8 cellular contexts compared by ENCODE assay signal in the genomic region with DNA sequence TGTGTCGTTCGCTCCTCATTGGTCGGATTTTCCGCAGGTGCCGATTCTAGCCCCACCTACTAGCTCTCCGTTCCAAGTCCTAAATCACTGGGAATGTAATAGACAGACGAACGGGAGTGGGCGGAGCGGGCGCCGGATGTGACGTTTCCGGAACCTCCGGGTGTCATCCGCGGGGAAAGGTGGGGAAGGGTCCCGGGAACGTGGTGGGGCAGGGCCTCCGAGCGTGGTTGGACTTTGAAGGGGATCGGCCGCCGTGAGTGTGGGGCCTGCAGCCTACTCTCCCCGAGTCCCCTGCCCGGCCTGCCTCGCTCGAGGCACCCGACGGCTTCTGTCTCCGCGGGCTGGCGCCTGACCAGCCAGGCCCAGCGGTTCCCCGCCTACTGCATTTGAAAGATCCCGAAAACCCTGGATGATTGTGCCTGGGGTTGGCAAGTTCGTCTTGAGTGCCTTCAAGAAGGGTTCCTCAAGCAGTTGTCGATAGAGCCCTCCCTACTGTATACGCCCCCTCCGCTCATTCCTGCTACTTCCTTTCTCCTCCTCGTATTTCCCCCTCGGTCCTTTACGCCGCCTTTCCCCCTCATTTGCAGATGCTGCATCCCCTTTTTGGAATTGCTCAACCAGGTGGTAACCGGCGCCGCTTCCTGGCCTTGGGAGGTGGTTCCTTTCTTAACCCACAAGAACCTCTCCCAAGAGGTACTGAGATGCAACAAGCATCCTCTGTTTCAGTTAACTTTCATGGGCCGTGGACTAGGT. TPM values are rescaled to one million over a fixed set of nuclear protein-coding genes. Genes with fewer than 3 reads are reported as not detected.
DNase-seq lines count a peak whose midpoint lies in the region; ATAC-seq and TF ChIP-seq lines count a peak whose summit lies in the region.

TSS of gene STAMBP (plus strand) at position 144 of the 753 bp plus-strand sequence. CDS start 1,896 bp downstream, outside the sequence.

- peaks cover 58% of the 10 kb centered on the region for H3K79me2 ChIP-seq in Karpas-422 (ENCODE audit: low read length)

- H3K4me3 ChIP-seq in Karpas-422 (ENCODE audit: low read length) (peak within 1 kb of the TSS; percentile 77), esophagus muscularis mucosa (peak within 1 kb of the TSS; percentile 69 to 87 (median 82)), muscle layer of duodenum (ENCODE audit: low read depth in 1 of 2, low read length in 2 of 2) (peak within 1 kb of the TSS; percentile 68 to 92)

- H3K4me1 ChIP-seq in Karpas-422 (ENCODE audit: low read length) (peaks cover 36% of the 10 kb centered on the region), esophagus muscularis mucosa (peaks cover 9 to 64% (median 59%) of the 10 kb centered on the region in 4 donors), muscle layer of duodenum (ENCODE audit: control insufficient read depth in 1 of 2, insufficient read depth in 2 of 2, low read length in 2 of 2) (peaks cover 16 to 17% of the 10 kb centered on the region in 2 donors)

- H3K27me3 ChIP-seq in Karpas-422 (ENCODE audit: low read length) (no peaks in the 10 kb centered on the region), esophagus muscularis mucosa (no peaks in the 10 kb centered on the region), muscle layer of duodenum (ENCODE audit: low read depth, low read length) (no peaks in the 10 kb centered on the region)

- peak; percentile 76 for TF ChIP-seq POLR2A in esophagus muscularis mucosa (IDR thresholded peaks at IDR 0.05; ENCODE audit: low read depth)

- H3K27ac ChIP-seq in Karpas-422 (ENCODE audit: low read length) (peak within 1 kb of the TSS; percentile 63), esophagus muscularis mucosa (replicated peaks in 1 of 4) (peak within 1 kb of the TSS; percentile 93 to 98 (median 96)), muscle layer of duodenum (ENCODE audit: low read length) (peak within 1 kb of the TSS; percentile 95)

- no peak for TF ChIP-seq CTCF in esophagus muscularis mucosa (IDR thresholded peaks at IDR 0.05)

- H2AFZ ChIP-seq in Karpas-422 (ENCODE audit: low read length) = peak within 1 kb of the TSS; percentile 82

- H3K36me3 ChIP-seq in Karpas-422 (ENCODE audit: insufficient read depth, low read length) (peaks cover 29% of the 10 kb centered on the region), esophagus muscularis mucosa (peaks cover 0 to 23% (median 10%) of the 10 kb centered on the region in 4 donors), muscle layer of duodenum (ENCODE audit: control insufficient read depth in 1 of 2, insufficient read depth in 2 of 2, low read length in 2 of 2) (peaks cover 10 to 11% of the 10 kb centered on the region in 2 donors)

- intact Hi-C loops in esophagus muscularis mucosa (cut with DNase I) = loop anchor here (10.0 kb wide), 4 partner anchors 96 to 506 kb away; partner anchors contain the start of genes BOLA3, DGUOK and TET3

- peak; percentile 76 for ATAC-seq in GM21825 (IDR thresholded peaks at IDR 0.05; ENCODE audit: unreplicated experiment)

- H3K9me3 ChIP-seq in Karpas-422 (ENCODE audit: low read length) (no peaks in the 10 kb centered on the region), esophagus muscularis mucosa (no peaks in the 10 kb centered on the region), muscle layer of duodenum (ENCODE audit: control insufficient read depth in 1 of 2, low read length in 2 of 2) (no peaks in the 10 kb centered on the region)

- TF ChIP-seq EP300 in esophagus muscularis mucosa (IDR thresholded peaks at IDR 0.05) = no peak

- no peaks in the 10 kb centered on the region for H3K9me2 ChIP-seq in Karpas-422 (replicated peaks; ENCODE audit: insufficient read depth, low read length)

- H3K4me2 ChIP-seq in Karpas-422 (ENCODE audit: low read depth, low read length, poor library complexity, severe bottlenecking) = peak within 1 kb of the TSS; percentile 95

- DNase-seq in DMS79 treated with DMSO at 0.1 percent for 48 hours (lab: John Stamatoyannopoulos, UW) = peak; percentile 98
- DNase-seq in Karpas-422 = peak; percentile 99
- DNase-seq in RKO (ENCODE audit: low spot score) = peak; percentile 97
- DNase-seq in activated T-helper 1 cell treated with Interleukin-2 at 50 U/mL for 16 hours (ENCODE audit: low read depth) = peak; percentile 80
- DNase-seq in esophagus muscularis mucosa (ENCODE audit: extremely low spot score) = peak; percentile 99
- peak; percentile 82 to 86 for DNase-seq in stimulated activated CD8-positive, alpha-beta memory T cell treated with anti-CD3 and anti-CD28 coated beads, Interleukin-7, amount 100 ng/mL, for 4 hours (ENCODE audit: low read depth in 2 of 2)

- 2% methylated on average over 35 of the region's 48 CpGs for WGBS in esophagus muscularis mucosa

- peak within 1 kb of the TSS; percentile 86 for H3K9ac ChIP-seq in Karpas-422 (ENCODE audit: low read length)

- H4K20me1 ChIP-seq in Karpas-422 (ENCODE audit: insufficient read depth, low read depth, low read length) = no peaks in the 10 kb centered on the region

RNA-seq across cellular contexts. Expression of gene STAMBP, which starts in this region (rescaled TPM):
- 32.3 and 73.8 TPM in 2 replicates for total RNA-seq in Karpas-422 (2014; rRNA removed; shearing (Covaris generic); ENCODE audit: low replicate concordance)
- total RNA-seq in esophagus muscularis mucosa = 10 to 100 TPM; 32.3 to 73.8 (median 34.1) TPM

Comparison
In these comparisons a context has a peak if more than half of its experiments do, and no peak if none do; other contexts are left out.
1. Peak in every context shown above with its lines: DNase-seq, ATAC-seq, H3K4me3 ChIP-seq and H3K27ac ChIP-seq.